Comparison of ENCODE assay signal across 1 cellular context in genomic region chrX:30835373-30835772, GRCh38.
TF ChIP-seq lines count a peak whose summit lies in the region.

No MANE protein-coding gene starts in this region.

TF ChIP-seq in HepG2, 621 proteins besides CTCF, POLR2A, EP300 and RAD21 (continued from another document and continues in another):
- TF ChIP-seq KIAA2018 (CRISPR knock-in tag; IDR thresholded peaks at IDR 0.05; ENCODE audit: borderline replicate concordance) (no peak), ATF7 (IDR thresholded peaks at IDR 0.05) (no peak), ATF7 (CRISPR knock-in tag; IDR thresholded peaks at IDR 0.05) (no peak), THAP9 (CRISPR knock-in tag; IDR thresholded peaks at IDR 0.05; ENCODE audit: borderline replicate concordance) (no peak), TRIM24 (CRISPR knock-in tag; IDR thresholded peaks at IDR 0.05) (no peak), NBN (conservative IDR thresholded peaks at IDR 0.05) (no peak), ADNP (CRISPR knock-in tag; IDR thresholded peaks at IDR 0.05) (no peak), PITX1 (CRISPR knock-in tag; IDR thresholded peaks at IDR 0.05) (peak; percentile 56; the same call in 1 of the 2 replicates), HOXA5 (CRISPR knock-in tag; IDR thresholded peaks at IDR 0.05) (no peak), ZBTB7B (CRISPR knock-in tag; IDR thresholded peaks at IDR 0.05) (0 out of 2 replicates have a peak, but pooled peaks have one; percentile 37), GATAD1 (CRISPR knock-in tag; IDR thresholded peaks at IDR 0.05) (0 out of 2 replicates have a peak, but pooled peaks have one; percentile 26), JDP2 (CRISPR knock-in tag; IDR thresholded peaks at IDR 0.05; ENCODE audit: borderline replicate concordance) (no peak), ARID4A (CRISPR knock-in tag; IDR thresholded peaks at IDR 0.05; ENCODE audit: borderline replicate concordance) (no peak), HIVEP1 (CRISPR knock-in tag; IDR thresholded peaks at IDR 0.05) (no peak), KMT2B (CRISPR knock-in tag; IDR thresholded peaks at IDR 0.05) (no peak), SMYD3 (CRISPR knock-in tag; IDR thresholded peaks at IDR 0.05) (no peak), ZNF792 (CRISPR knock-in tag; IDR thresholded peaks at IDR 0.05) (no peak), NCOA1 (CRISPR knock-in tag; IDR thresholded peaks at IDR 0.05) (no peak), ZNF605 (CRISPR knock-in tag; IDR thresholded peaks at IDR 0.05) (no peak), HNRNPUL1 (IDR thresholded peaks at IDR 0.05; ENCODE audit: low read depth, low read length) (no peak), ZNF563 (CRISPR knock-in tag; IDR thresholded peaks at IDR 0.05) (no peak), FOXC1 (CRISPR knock-in tag; IDR thresholded peaks at IDR 0.05; ENCODE audit: borderline replicate concordance) (no peak), ELK4 (CRISPR knock-in tag; IDR thresholded peaks at IDR 0.05; ENCODE audit: borderline replicate concordance) (no peak), ZNF569 (CRISPR knock-in tag; IDR thresholded peaks at IDR 0.05; ENCODE audit: borderline replicate concordance) (no peak), RELA (CRISPR knock-in tag; IDR thresholded peaks at IDR 0.05) (no peak), ZNF839 (CRISPR knock-in tag; IDR thresholded peaks at IDR 0.05; ENCODE audit: borderline replicate concordance) (no peak), ZNF383 (CRISPR knock-in tag; IDR thresholded peaks at IDR 0.05; ENCODE audit: borderline replicate concordance) (no peak), ZNF782 (CRISPR knock-in tag; IDR thresholded peaks at IDR 0.05; ENCODE audit: borderline replicate concordance) (no peak), POLR2AphosphoS2 (IDR thresholded peaks at IDR 0.05; ENCODE audit: low read depth, low read length) (no peak), ATF1 (CRISPR knock-in tag; IDR thresholded peaks at IDR 0.05) (no peak; the same call in 1 of the 2 replicates), XBP1 (CRISPR knock-in tag; IDR thresholded peaks at IDR 0.05) (no peak), ZNF318 (CRISPR knock-in tag; IDR thresholded peaks at IDR 0.05) (no peak), ZNF263 (CRISPR knock-in tag; IDR thresholded peaks at IDR 0.05) (no peak), ZFY (CRISPR knock-in tag; IDR thresholded peaks at IDR 0.05) (no peak), MXD3 (CRISPR knock-in tag; IDR thresholded peaks at IDR 0.05) (no peak)
